23 cellular contexts compared by ENCODE assay signal in genomic region chr3:71589132-71589531, GRCh38.
"Had no signal": no experiment of that assay in that cellular context is flagged by ENCODE, and none has a peak within 500 bp of the region (broad histone marks: within the 10 kb centered on the region; RNA-seq: fewer than 3 reads in every experiment).

No MANE protein-coding gene starts in this region.

- ATAC-seq: activated T-cell treated with anti-CD3 and anti-CD28 coated beads, Interleukin-2, amount 50 U/mL, for 4 hours; body of pancreas; left lung; naive thymus-derived CD8-positive, alpha-beta T cell; sciatic nerve had no signal

- H3K27ac Mint-ChIP-seq: activated T-helper 2 cell treated with anti-CD3 and anti-CD28 coated beads, Interferon-gamma antibody, Interleukin-2, Interleukin-4, amounts not matched to agents 10 μg/mL and 5 μg/mL and 100 μg/mL, durations not matched to agents 14 hours and 24 hours and 36 hours; immature natural killer cell; neural progenitor cell; T-helper 1 cell treated with Interleukin-12 subunit alpha and Interleukin-12 subunit beta and Interleukin-4 antibody, amounts not matched to agents 30 μg/mL and 1 μg/mL, for 36 hours had no signal

- H3K27me3 Mint-ChIP-seq: naive thymus-derived CD8-positive, alpha-beta T cell had no signal

- DNase-seq: activated CD4-positive, alpha-beta T cell treated with anti-CD3 and anti-CD28 coated beads for 4 hours; activated CD4-positive, alpha-beta T cell treated with anti-CD3 and anti-CD28 coated beads, Interleukin-2, amount 50 U/mL, for 48 hours; activated CD4-positive, CD25-positive, alpha-beta regulatory T cell; activated CD8-positive, alpha-beta memory T cell treated with anti-CD3 and anti-CD28 coated beads, Interleukin-2, amount 50 U/mL, for 48 hours; activated naive CD4-positive, alpha-beta T cell treated with Interleukin-2 at 50 U/mL for 16 hours; activated T-cell treated with anti-CD3 and anti-CD28 coated beads, Interleukin-2, amount 50 U/mL, for 4 hours; anterior cingulate cortex; body of pancreas; effector CD4-positive, alpha-beta T cell; foreskin melanocyte; glutamatergic neuron; immature natural killer cell; left lung; naive thymus-derived CD8-positive, alpha-beta T cell; small intestine; stimulated activated CD4-positive, alpha-beta T cell treated with anti-CD3 and anti-CD28 coated beads, Interleukin-15, amount 100 ng/mL, for 24 hours; stimulated activated naive CD4-positive, alpha-beta T cell; T1000; upper lobe of left lung had no signal

- H3K9me3 Mint-ChIP-seq: activated T-cell treated with anti-CD3 and anti-CD28 coated beads, Interleukin-2, amount 50 U/mL, for 4 hours; immature natural killer cell; naive thymus-derived CD8-positive, alpha-beta T cell had no signal

- H3K4me3 Mint-ChIP-seq: activated T-cell treated with anti-CD3 and anti-CD28 coated beads, Interleukin-2, amount 50 U/mL, for 4 hours; immature natural killer cell; naive thymus-derived CD8-positive, alpha-beta T cell; neural progenitor cell; T-helper 1 cell treated with Interleukin-12 subunit alpha and Interleukin-12 subunit beta and Interleukin-4 antibody, amounts not matched to agents 30 μg/mL and 1 μg/mL, for 36 hours had no signal

- H3K36me3 Mint-ChIP-seq: immature natural killer cell; naive thymus-derived CD8-positive, alpha-beta T cell had no signal
